ENCODE assay signal across 19 cellular contexts in genomic region chr11:8706673-8707432, GRCh38. TPM values are rescaled to one million over a fixed set of nuclear protein-coding genes. Genes with fewer than 3 reads are reported as not detected.
A peak's percentile ranks its signal among the peaks of the same experiment; 100 is the strongest.
DNase-seq lines count a peak whose midpoint lies in the region; ATAC-seq and TF ChIP-seq lines count a peak whose summit lies in the region.
"Had no signal": no experiment of that assay in that cellular context is flagged by ENCODE, and none has a peak within 500 bp of the region (broad histone marks: within the 10 kb centered on the region; RNA-seq: fewer than 3 reads in every experiment).

No MANE protein-coding gene starts in this region.

- no peak for TF ChIP-seq EP300 in tibial nerve (IDR thresholded peaks at IDR 0.05)

- H3K79me2 ChIP-seq in H9 (ENCODE audit: insufficient read depth, low read length), result no peaks in the 10 kb centered on the region

- no peak overlapping the region for H2BK15ac ChIP-seq in H9 (ENCODE audit: low read depth, low read length)

- TF ChIP-seq CTCF in prostate gland (IDR thresholded peaks at IDR 0.05) (no peak), tibial nerve (IDR thresholded peaks at IDR 0.05) (no peak), H9 (conservative IDR thresholded peaks at IDR 0.05) (no peak)

- ATAC-seq in T-cell (replicated peaks in 1 of 4) (no peak), HG03280 (IDR thresholded peaks at IDR 0.05; ENCODE audit: unreplicated experiment) (no peak)
- ATAC-seq: natural killer cell had no signal

- H3K23me2 ChIP-seq in H9 (ENCODE audit: insufficient read length, low read depth, low read length, poor library complexity, severe bottlenecking), result no peaks in the 10 kb centered on the region

- H3K36me3 Mint-ChIP-seq in T-cell (no peaks in the 10 kb centered on the region), H9 (ENCODE audit: insufficient read depth in 1 of 3, low read depth in 3 of 3) (peaks cover 9 to 19% (median 16%) of the 10 kb centered on the region in 3 experiments)
- H3K36me3 Mint-ChIP-seq: natural killer cell had no signal

- H3K56ac ChIP-seq in H9 (ENCODE audit: insufficient read length, low read depth, low read length), result no peak overlapping the region

- H3K36me3 ChIP-seq in prostate gland (no peaks in the 10 kb centered on the region), tibial nerve (peaks cover 0 to 79% (median 4%) of the 10 kb centered on the region in 3 donors)

- H3K4me2 ChIP-seq in H9 (ENCODE audit: insufficient read depth, insufficient read length, low read length), result no peak overlapping the region

- H4K91ac ChIP-seq in H9 (ENCODE audit: insufficient read length, low read depth, low read length), result no peak overlapping the region

- peaks cover 4% of the 10 kb centered on the region for H3K4me1 ChIP-seq in prostate gland (replicated peaks)
- H3K4me1 ChIP-seq in tibial nerve, result peaks cover 2 to 53% (median 16%) of the 10 kb centered on the region in 4 donors
- peaks cover 3% of the 10 kb centered on the region; the same call in 1 of the 2 replicates for H3K4me1 ChIP-seq in H9 (ENCODE audit: insufficient read depth, low read length)
- H3K4me1 ChIP-seq: Caco-2 had no signal

- H3K4me3 Mint-ChIP-seq in T-cell (no peak overlapping the region), H9 (no peak overlapping the region; a peak in 1 of 5 replicates)
- H3K4me3 Mint-ChIP-seq: B cell, natural killer cell had no signal

- POLR2A ChIA-PET in T-cell (lab: Charles Lee), result no interaction called here

- no peak overlapping the region for H4K8ac ChIP-seq in H9 (replicated peaks; ENCODE audit: insufficient read length, low read depth, low read length)

- H3K9me3 ChIP-seq in prostate gland (no peaks in the 10 kb centered on the region), tibial nerve (no peaks in the 10 kb centered on the region), H9 (ENCODE audit: control insufficient read depth, low read depth, low read length) (no peaks in the 10 kb centered on the region)
- H3K9me3 ChIP-seq: Caco-2 had no signal

- H2AK5ac ChIP-seq in H9 (ENCODE audit: insufficient read length, low read length), result no peak overlapping the region

- CTCF ChIA-PET in T-cell (lab: Charles Lee), result no interaction called here

- TF ChIP-seq POLR2A in prostate gland (IDR thresholded peaks at IDR 0.05) (no peak), tibial nerve (IDR thresholded peaks at IDR 0.05) (no peak)

- H3K4me1 Mint-ChIP-seq in T-cell (no peaks in the 10 kb centered on the region), H9 (peaks cover 37 to 40% of the 10 kb centered on the region in 2 experiments)
- H3K4me1 Mint-ChIP-seq: B cell had no signal

- no peaks in the 10 kb centered on the region for H4K20me1 ChIP-seq in H9 (ENCODE audit: control insufficient read depth, insufficient read depth, insufficient read length)

- no peak overlapping the region for H2BK120ac ChIP-seq in H9 (ENCODE audit: low read depth, low read length, poor library complexity, severe bottlenecking)

- H3K14ac ChIP-seq in H9 (ENCODE audit: insufficient read depth, low read length), result no peak overlapping the region

- H3K4me3 ChIP-seq in prostate gland, result no peak overlapping the region
- H3K4me3 ChIP-seq in tibial nerve, result no peak overlapping the region

- H3K27me3 ChIP-seq in prostate gland (replicated peaks; ENCODE audit: insufficient read depth) (no peaks in the 10 kb centered on the region), tibial nerve (no peaks in the 10 kb centered on the region), H9 (ENCODE audit: insufficient read depth, low read length) (no peaks in the 10 kb centered on the region)

- peak overlapping the region; percentile 72 to 90 for H3K27ac ChIP-seq in prostate gland
- peak overlapping the region; percentile 77 to 93 (median 86) for H3K27ac ChIP-seq in tibial nerve
- no peak overlapping the region for H3K27ac ChIP-seq in H9 (ENCODE audit: insufficient read length, low read depth, low read length)
- H3K27ac ChIP-seq: VCaP had no signal

- intact Hi-C loops in prostate gland (cut with DNase I), result no loop called here

- H3K4ac ChIP-seq in H9 (ENCODE audit: low read depth, low read length), result no peak overlapping the region

- no peak overlapping the region for H3K9ac ChIP-seq in H9 (ENCODE audit: extremely low read depth, insufficient read length, low read length)

- peaks cover 4 to 13% of the 10 kb centered on the region in 2 donors for H3K27me3 Mint-ChIP-seq in T-cell
- H3K27me3 Mint-ChIP-seq in H9 (ENCODE audit: low read depth), result no peaks in the 10 kb centered on the region; the same call in 1 of the 2 replicates
- H3K27me3 Mint-ChIP-seq: B cell, progenitor cell of endocrine pancreas had no signal

- no peak overlapping the region for H2AFZ ChIP-seq in H9 (ENCODE audit: low read length)

- H3K18ac ChIP-seq in H9 (ENCODE audit: insufficient read length, low read depth, low read length), result no peak overlapping the region

- H3K27ac Mint-ChIP-seq in T-cell (no peak overlapping the region), H9 (no peak overlapping the region; a peak in 1 of 7 replicates)
- H3K27ac Mint-ChIP-seq: B cell, natural killer cell, progenitor cell of endocrine pancreas had no signal

- H2BK20ac ChIP-seq in H9 (ENCODE audit: low read depth, low read length, poor library complexity, severe bottlenecking), result no peak overlapping the region

- H3K23ac ChIP-seq in H9 (ENCODE audit: insufficient read length, low read depth, low read length), result no peak overlapping the region

- 87% methylated on average over 14 of the region's 14 CpGs for WGBS in prostate gland
- WGBS in tibial nerve, 2 donors, result 85 to 88% methylated on average over 9 to 14 of the region's 14 CpGs
- no CpG with 5 or more reads among the region's 14 CpGs for WGBS in H9 (ENCODE audit: extremely low coverage, insufficient read length, low lambda C conversion rate)

- H2BK5ac ChIP-seq in H9 (ENCODE audit: insufficient read length, low read length), result no peak overlapping the region

- no peak overlapping the region for H3T11ph ChIP-seq in H9 (ENCODE audit: low read length)

- H4K5ac ChIP-seq in H9 (ENCODE audit: insufficient read length, low read depth, low read length), result no peak overlapping the region

- no peaks in the 10 kb centered on the region for H3K79me1 ChIP-seq in H9 (ENCODE audit: insufficient read depth, low read depth, low read length, poor library complexity, severe bottlenecking)

- H2BK12ac ChIP-seq in H9 (ENCODE audit: insufficient read length, low read depth, low read length), result no peak overlapping the region

- H3K9me3 Mint-ChIP-seq in T-cell (no peaks in the 10 kb centered on the region), H9 (no peaks in the 10 kb centered on the region; a peak in 1 of 5 replicates)
- H3K9me3 Mint-ChIP-seq: natural killer cell had no signal

- DNase-seq in cerebellar cortex (ENCODE audit: low spot score), result peak; percentile 62
- peak; percentile 23 for DNase-seq in fibroblast of gingiva (ENCODE audit: low read depth)
- no peak for DNase-seq in prostate gland (ENCODE audit: low spot score)
- DNase-seq in tibial nerve (ENCODE audit: low spot score in 2 of 2), result no peak
- no peak for DNase-seq in T-cell
- DNase-seq in H9, result no peak
- DNase-seq: activated CD4-positive, alpha-beta T cell treated with anti-CD3 and anti-CD28 coated beads, Interleukin-2, amount 50 U/mL, for 48 hours; activated T-cell treated with anti-CD3 and anti-CD28 coated beads for 4 hours; Caco-2; erythroblast; H7; KBM-7; MV-4-11; natural killer cell; NCI-H1930 had no signal

RNA-seq across cellular contexts. Expression of gene RPL27A, which starts 24.3 kb away (rescaled TPM):
- total RNA-seq in prostate gland, result 1,000 to 10,000 TPM in 1 of 2 donors, 100 to 1,000 TPM in 1; 693 to 1,360 TPM
- 100 to 1,000 TPM; 800 to 945 (median 825) TPM for total RNA-seq in tibial nerve
- total RNA-seq in T-cell, result 1,000 to 10,000 TPM; 1,339 to 2,234 (median 1,487) TPM
- 1,150 and 1,152 TPM in 2 replicates for total RNA-seq in H9 (2021)

RNA-seq across cellular contexts. Expression of gene TRIM66, which starts 24.4 kb away (rescaled TPM):
- total RNA-seq in prostate gland (10 to 100 TPM in 1 of 2 donors, 1 to 10 TPM in 1; 2.8 to 10.5 TPM), tibial nerve (10 to 100 TPM in 3 of 4 donors, 1 to 10 TPM in 1; 7.1 to 26.5 (median 16.2) TPM), T-cell (10 to 100 TPM; 17.9 to 23.5 (median 23.4) TPM), H9 (2021) (2.0 and 2.1 TPM in 2 replicates)

Comparison
In these comparisons a context has a peak if more than half of its experiments do, and no peak if none do; other contexts are left out.
1. DNase-seq: peak in cerebellar cortex (single experiment) and fibroblast of gingiva (single experiment); none in prostate gland (single experiment), tibial nerve (0 of 2), T-cell (0 of 34) and H9 (single experiment).